ENCODE assay signal across 20 cellular contexts in genomic region chr1:167991546-167991945, GRCh38. TPM values are rescaled to one million over a fixed set of nuclear protein-coding genes. Genes with fewer than 3 reads are reported as not detected.
DNase-seq lines count a peak whose midpoint lies in the region; ATAC-seq and TF ChIP-seq lines count a peak whose summit lies in the region.
"Had no signal": no experiment of that assay in that cellular context is flagged by ENCODE, and none has a peak within 500 bp of the region (broad histone marks: within the 10 kb centered on the region; RNA-seq: fewer than 3 reads in every experiment).

No MANE protein-coding gene starts in this region.

- H3K9ac ChIP-seq in PC-3 (ENCODE audit: low read length) = no peak overlapping the region
- H3K9ac ChIP-seq: SK-N-SH had no signal

- no peak overlapping the region for H3K4me3 ChIP-seq in A673 (ENCODE audit: low read depth, low read length, poor library complexity, severe bottlenecking)
- no peak overlapping the region for H3K4me3 ChIP-seq in PC-3 (ENCODE audit: low read length)
- no peak overlapping the region for H3K4me3 ChIP-seq in fibroblast of the aortic adventitia (ENCODE audit: low read depth, low read length)
- H3K4me3 ChIP-seq in stomach = no peak overlapping the region
- H3K4me3 ChIP-seq: GM12878 had no signal

- peaks cover 3% of the 10 kb centered on the region; the same call in 1 of the 2 replicates for H4K20me1 ChIP-seq in PC-3 (ENCODE audit: low read length)

- ATAC-seq in PC-3 (peak; percentile 45), GM19035 (IDR thresholded peaks at IDR 0.05; ENCODE audit: unreplicated experiment) (no peak)
- ATAC-seq: GM12878, HepG2 had no signal

- H3K36me3 ChIP-seq in A673 (ENCODE audit: insufficient read depth, low read length, poor library complexity, severe bottlenecking) (peaks cover 7% of the 10 kb centered on the region), PC-3 (ENCODE audit: low read depth, low read length) (peaks cover 10% of the 10 kb centered on the region; the same call in 1 of the 2 replicates), stomach (peaks cover 10 to 58% (median 41%) of the 10 kb centered on the region in 4 donors)

- H2AFZ ChIP-seq in PC-3 (ENCODE audit: low read length) = no peak overlapping the region

- H3K9me2 ChIP-seq in PC-3 (replicated peaks; ENCODE audit: low read length) = no peaks in the 10 kb centered on the region
- H3K9me2 ChIP-seq: SK-N-SH had no signal

- no peak overlapping the region for H3K4me2 ChIP-seq in PC-3 (ENCODE audit: low read length)
- H3K4me2 ChIP-seq: SK-N-SH had no signal

- POLR2A ChIA-PET in A673 (lab: Charles Lee; ENCODE audit: low non-redundant PET) (no interaction called here), PC-3 (lab: Charles Lee; ENCODE audit: unreplicated experiment) (no interaction called here)

- no peak for TF ChIP-seq EP300 in stomach (IDR thresholded peaks at IDR 0.05)

- no peak for TF ChIP-seq CTCF in A673 (conservative IDR thresholded peaks at IDR 0.05; ENCODE audit: low read depth, low read length)
- TF ChIP-seq CTCF in PC-3 (conservative IDR thresholded peaks at IDR 0.05; ENCODE audit: low read depth, low read length) = no peak
- TF ChIP-seq CTCF in fibroblast of the aortic adventitia (IDR thresholded peaks at IDR 0.05; ENCODE audit: insufficient read depth, low read length) = no peak
- TF ChIP-seq CTCF in stomach (IDR thresholded peaks at IDR 0.05) = no peak

- no peaks in the 10 kb centered on the region for H3K79me2 ChIP-seq in PC-3 (ENCODE audit: low read length)

- 75 to 84% (median 79%) methylated on average over 2 of the region's 2 CpGs for WGBS in stomach, 5 donors

- H3K27me3 ChIP-seq in A673 (replicated peaks; ENCODE audit: insufficient read depth, low read depth, low read length, poor library complexity) = no peaks in the 10 kb centered on the region
- H3K27me3 ChIP-seq in PC-3 (ENCODE audit: low read length) = no peaks in the 10 kb centered on the region
- H3K27me3 ChIP-seq in stomach = no peaks in the 10 kb centered on the region

- DNase-seq in A673 (ENCODE audit: low spot score) = peak; percentile 6
- peak; percentile 3 for DNase-seq in HCEC 1CT
- DNase-seq in PC-3 = peak; percentile 44
- peak; percentile 24 for DNase-seq in fibroblast of the aortic adventitia (ENCODE audit: low read depth)
- no peak for DNase-seq in cortex of kidney (lab: John Stamatoyannopoulos, UW)
- no peak for DNase-seq in stimulated activated naive CD4-positive, alpha-beta T cell (lab: John Stamatoyannopoulos, UW)
- DNase-seq in stomach = no peak
- DNase-seq: Caco-2; CD4-positive, alpha-beta T cell; KG1; NCI-H1048; NCI-H1436; NCI-H1930; NCI-H446; OCI-M1; SHP77 treated with DMSO at 0.1 percent for 48 hours; SK-N-SH had no signal

- H3K27ac ChIP-seq in A673 (ENCODE audit: low read depth, low read length, poor library complexity, severe bottlenecking) (no peak overlapping the region), PC-3 (ENCODE audit: low read length) (no peak overlapping the region), stomach (no peak overlapping the region)

- no TSS peak for BruUV-seq in A673 (replicated peaks; lab: Mats Ljungman, UMichigan)
- no TSS peak for BruUV-seq in PC-3 (replicated peaks; lab: Mats Ljungman, UMichigan)

- H3K4me1 ChIP-seq in A673 (ENCODE audit: insufficient read depth, low read length, poor library complexity, severe bottlenecking) (no peaks in the 10 kb centered on the region), PC-3 (ENCODE audit: insufficient read depth, low read length) (peaks cover 12% of the 10 kb centered on the region), stomach (peaks cover 0 to 9% (median 0%) of the 10 kb centered on the region in 4 donors)
- H3K4me1 ChIP-seq: Caco-2 had no signal

- TF ChIP-seq POLR2A in stomach (IDR thresholded peaks at IDR 0.05) = no peak

- H3K9me3 ChIP-seq in A673 (ENCODE audit: low read depth, low read length, poor library complexity, severe bottlenecking) (no peaks in the 10 kb centered on the region), PC-3 (ENCODE audit: low read length) (no peaks in the 10 kb centered on the region), stomach (no peaks in the 10 kb centered on the region)
- H3K9me3 ChIP-seq: Caco-2, SK-N-SH had no signal

- intact Hi-C loops in A673 (cut with micrococcal nuclease; ENCODE audit: unreplicated experiment) = no loop called here
- intact Hi-C loops in PC-3 (cut with micrococcal nuclease) = no loop called here
- intact Hi-C loops in stomach (cut with DNase I; ENCODE audit: low total_unique reads) = no loop called here

- H3F3A ChIP-seq in PC-3 (ENCODE audit: low read length, unreplicated experiment) = peaks cover 5% of the 10 kb centered on the region

- CTCF ChIA-PET in A673 (lab: Charles Lee) = no interaction called here
- CTCF ChIA-PET in PC-3 (lab: Charles Lee) = interaction anchor here (0.6 kb wide), 1 partner anchor 189 kb away, joined by 3 read pairs; no protein-coding TSS in a partner anchor

RNA-seq across cellular contexts. Expression of gene MPC2, which starts 54.7 kb away (rescaled TPM):
- total RNA-seq in A673 (2021) (56.2 and 56.5 TPM in 2 replicates), PC-3 (2014; rRNA removed) (56.2 and 60.8 TPM in 2 replicates), fibroblast of the aortic adventitia (ENCODE audit: low replicate concordance) (14.9 and 49.3 TPM in 2 replicates), stomach (10 to 100 TPM; 47.2 to 68.1 (median 54.9) TPM)
- 100 to 1,000 TPM; 174 to 271 (median 201) TPM for polyA plus RNA-seq in stomach

RNA-seq across cellular contexts. Expression of gene DCAF6, which starts 55.1 kb away (rescaled TPM):
- total RNA-seq in A673 (2021) (31.9 and 32.0 TPM in 2 replicates), PC-3 (2014; rRNA removed) (29.1 and 52.2 TPM in 2 replicates), fibroblast of the aortic adventitia (ENCODE audit: low replicate concordance) (68.9 and 83.4 TPM in 2 replicates), stomach (100 to 1,000 TPM in 3 of 5 donors, 10 to 100 TPM in 2; 57.8 to 124 (median 112) TPM)
- polyA plus RNA-seq in stomach = 10 to 100 TPM; 39.3 to 51.9 (median 51.9) TPM

Comparison
In these comparisons a context has a peak if more than half of its experiments do, and no peak if none do; other contexts are left out.
1. DNase-seq: peak in A673 (single experiment), HCEC 1CT (single experiment), PC-3 (single experiment) and fibroblast of the aortic adventitia (single experiment); none in cortex of kidney (single experiment), stimulated activated naive CD4-positive, alpha-beta T cell (0 of 6) and stomach (single experiment).